In the genomic region with DNA sequence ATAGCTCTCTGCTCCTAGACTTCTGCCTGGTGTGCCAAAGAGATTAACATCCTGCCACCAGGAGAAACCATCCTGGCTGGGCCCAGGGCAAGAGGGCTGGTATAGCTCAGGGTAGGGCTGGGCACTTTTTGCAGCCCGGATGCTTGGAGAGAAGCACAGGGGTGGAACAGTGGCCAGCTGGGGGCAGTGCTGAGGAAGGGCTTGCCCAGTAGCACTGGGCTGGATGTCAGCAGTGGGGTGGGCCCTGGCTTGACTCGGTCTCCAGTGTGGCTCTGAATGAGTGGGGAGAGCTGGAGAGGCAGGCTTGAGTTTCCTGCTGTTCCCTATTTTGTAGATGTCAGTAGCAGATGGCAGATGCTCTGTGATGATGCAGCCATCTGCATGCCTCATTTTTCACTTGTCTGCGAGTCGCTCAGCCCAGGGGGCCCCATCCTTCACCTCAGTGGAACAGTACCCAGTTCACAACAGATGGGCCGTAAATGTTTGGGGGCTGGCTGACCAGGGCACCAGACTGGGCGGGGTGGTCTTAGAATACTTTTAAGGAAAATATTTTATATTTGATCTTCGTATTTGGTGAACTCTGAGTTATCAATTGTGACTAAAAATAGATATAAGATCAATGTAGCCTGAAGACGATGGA, we compare ENCODE assay signal across 9 cellular contexts. TPM values are rescaled to one million over a fixed set of nuclear protein-coding genes. Genes with fewer than 3 reads are reported as not detected.
DNase-seq lines count a peak whose midpoint lies in the region; ATAC-seq and TF ChIP-seq lines count a peak whose summit lies in the region.
"Had no signal": no experiment of that assay in that cellular context is flagged by ENCODE, and none has a peak within 500 bp of the region (broad histone marks: within the 10 kb centered on the region; RNA-seq: fewer than 3 reads in every experiment).

No MANE protein-coding gene starts in this region.

- POLR2A ChIA-PET in T-cell (lab: Charles Lee) = no interaction called here
- POLR2A ChIA-PET in Caco-2 (lab: Charles Lee) = no interaction called here

- H3K9me3 Mint-ChIP-seq in T-cell (no peaks in the 10 kb centered on the region), Caco-2 (ENCODE audit: unreplicated experiment) (no peaks in the 10 kb centered on the region)

- H3K4me1 ChIP-seq in Caco-2 (no peaks in the 10 kb centered on the region), prostate gland (replicated peaks) (no peaks in the 10 kb centered on the region)

- peak overlapping the region; percentile 23 to 77 for H3K27ac Mint-ChIP-seq in T-cell
- no peak overlapping the region for H3K27ac Mint-ChIP-seq in Caco-2 (ENCODE audit: unreplicated experiment)

- no peak for TF ChIP-seq POLR2A in prostate gland (IDR thresholded peaks at IDR 0.05)

- H3K4me1 Mint-ChIP-seq in T-cell (peaks cover 6 to 7% (median 6%) of the 10 kb centered on the region in 3 donors), Caco-2 (ENCODE audit: low read depth, unreplicated experiment) (no peaks in the 10 kb centered on the region)

- DNase-seq in GM20000 (ENCODE audit: low spot score) = peak; percentile 15
- peak in 23 of 34 experiments; percentile 5 to 42 (median 18) for DNase-seq in T-cell
- peak; percentile 7 for DNase-seq in central memory CD4-positive, alpha-beta T cell
- peak; percentile 41 for DNase-seq in myocyte (ENCODE audit: low read depth)
- no peak for DNase-seq in Caco-2
- DNase-seq in NCI-H774 (lab: John Stamatoyannopoulos, UW) = no peak
- no peak for DNase-seq in SHP77 treated with DMSO at 0.1 percent for 48 hours (lab: John Stamatoyannopoulos, UW)
- DNase-seq in prostate gland (ENCODE audit: low spot score) = no peak

- H3K4me3 ChIP-seq in Caco-2 (ENCODE audit: low read depth, low read length) (no peak overlapping the region), prostate gland (no peak overlapping the region)

- peaks cover 5 to 7% of the 10 kb centered on the region in 2 donors for H3K27me3 Mint-ChIP-seq in T-cell
- peaks cover 6% of the 10 kb centered on the region for H3K27me3 Mint-ChIP-seq in Caco-2 (ENCODE audit: insufficient read depth, unreplicated experiment)

- H3K36me3 Mint-ChIP-seq in T-cell = peaks cover 11% of the 10 kb centered on the region
- H3K36me3 Mint-ChIP-seq in Caco-2 (ENCODE audit: insufficient read depth, unreplicated experiment) = no peaks in the 10 kb centered on the region

- H3K4me3 Mint-ChIP-seq in T-cell (no peak overlapping the region), Caco-2 (ENCODE audit: unreplicated experiment) (no peak overlapping the region)

- H3K36me3 ChIP-seq in Caco-2 (ENCODE audit: control insufficient read depth, insufficient read depth, low read length) (no peaks in the 10 kb centered on the region; the same call in 1 of the 2 replicates), prostate gland (peaks cover 0 to 8% of the 10 kb centered on the region in 2 donors)

- 82% methylated on average over 8 of the region's 8 CpGs for WGBS in prostate gland

- H3K27ac ChIP-seq in prostate gland = no peak overlapping the region

- H3K27me3 ChIP-seq in Caco-2 (replicated peaks; ENCODE audit: control insufficient read depth, insufficient read depth, low read length) (no peaks in the 10 kb centered on the region), prostate gland (replicated peaks; ENCODE audit: insufficient read depth) (no peaks in the 10 kb centered on the region)

- H3K9me3 ChIP-seq in Caco-2 = 0 out of 2 replicates have a peak, but pooled peaks cover 5% of the 10 kb centered on the region
- no peaks in the 10 kb centered on the region for H3K9me3 ChIP-seq in prostate gland

- peak; percentile 55 to 72 (median 68) for ATAC-seq in T-cell (replicated peaks in 1 of 4)

- TF ChIP-seq CTCF in GM20000 (IDR thresholded peaks at IDR 0.05; ENCODE audit: extremely low read depth, missing control alignments) (peak; percentile 25), Caco-2 (IDR thresholded peaks at IDR 0.05; ENCODE audit: insufficient read depth in 1 of 2, low read depth in 1 of 2, low read length in 1 of 2, severe bottlenecking in 1 of 2, unreplicated experiment in 1 of 2) (peak in 1 of 2 experiments; percentile 12), prostate gland (IDR thresholded peaks at IDR 0.05) (peak in 1 of 4 experiments; percentile 17)

- no TSS peak for BruUV-seq in Caco-2 (replicated peaks; lab: Mats Ljungman, UMichigan)

- CTCF ChIA-PET in T-cell (lab: Charles Lee) (interaction anchor here in 1 of 2 donors (0.8 to 1.4 kb wide), 4 partner anchors 16 to 167 kb away, joined by 3 to 4 read pairs (median 4); no protein-coding TSS in a partner anchor), Caco-2 (lab: Charles Lee) (interaction anchor here (0.5 to 1.0 kb wide), 2 partner anchors 47 to 168 kb away, joined by 3 read pairs; no protein-coding TSS in a partner anchor)

- intact Hi-C loops in Caco-2 (cut with micrococcal nuclease; ENCODE audit: unreplicated experiment) = no loop called here
- intact Hi-C loops in prostate gland (cut with DNase I) = no loop called here

RNA-seq across cellular contexts. Expression of a gene that starts 56.4 kb away (rescaled TPM):
- total RNA-seq in T-cell (not detected), myocyte (0.05 and 0.10 TPM in 2 replicates), Caco-2 (2022) (not detected in 2 replicates), prostate gland (under 1 TPM in 1 of 2 donors, not detected in 1; 0.27 TPM)
- polyA plus RNA-seq in myocyte (2012) = 0.24 TPM
- total RNA-seq: mononuclear cell had no signal

Comparison
In these comparisons a context has a peak if more than half of its experiments do, and no peak if none do; other contexts are left out.
1. DNase-seq: peak in GM20000 (single experiment), T-cell (23 of 34), central memory CD4-positive, alpha-beta T cell (single experiment) and myocyte (single experiment); none in Caco-2 (0 of 2), NCI-H774 (single experiment), SHP77 treated with DMSO at 0.1 percent for 48 hours (single experiment) and prostate gland (single experiment).